In the genomic region with DNA sequence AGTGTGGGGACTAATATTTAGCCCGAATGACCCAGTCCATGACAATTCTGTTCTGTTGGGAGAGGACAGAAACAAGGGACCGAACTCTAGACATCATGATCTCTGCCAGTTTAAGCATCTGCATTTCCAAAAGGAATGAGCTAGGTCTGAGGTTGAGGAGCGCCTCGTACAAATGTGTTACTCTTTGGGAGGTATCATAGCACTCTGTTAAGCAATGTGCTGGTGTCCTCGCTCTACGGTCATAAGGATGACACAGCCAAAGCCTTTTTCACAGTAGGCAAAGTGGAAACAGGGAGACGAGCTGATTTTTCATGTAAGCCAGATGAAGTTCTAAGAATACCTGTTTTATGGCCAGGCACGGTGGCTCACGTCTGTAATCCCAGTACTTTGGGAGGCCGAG, we compare ENCODE assay signal across 1 cellular context.
TF ChIP-seq lines count a peak whose summit lies in the region.

No MANE protein-coding gene starts in this region.

TF ChIP-seq in GM23338, 12 proteins besides CTCF, POLR2A, EP300 and RAD21:
- TF ChIP-seq, protein P1, sequence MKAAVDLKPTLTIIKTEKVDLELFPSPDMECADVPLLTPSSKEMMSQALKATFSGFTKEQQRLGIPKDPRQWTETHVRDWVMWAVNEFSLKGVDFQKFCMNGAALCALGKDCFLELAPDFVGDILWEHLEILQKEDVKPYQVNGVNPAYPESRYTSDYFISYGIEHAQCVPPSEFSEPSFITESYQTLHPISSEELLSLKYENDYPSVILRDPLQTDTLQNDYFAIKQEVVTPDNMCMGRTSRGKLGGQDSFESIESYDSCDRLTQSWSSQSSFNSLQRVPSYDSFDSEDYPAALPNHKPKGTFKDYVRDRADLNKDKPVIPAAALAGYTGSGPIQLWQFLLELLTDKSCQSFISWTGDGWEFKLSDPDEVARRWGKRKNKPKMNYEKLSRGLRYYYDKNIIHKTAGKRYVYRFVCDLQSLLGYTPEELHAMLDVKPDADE (IDR thresholded peaks at IDR 0.05) = no peak
- TF ChIP-seq ZNF114 (CRISPR knock-in tag; IDR thresholded peaks at IDR 0.05) (no peak), STAT1 (IDR thresholded peaks at IDR 0.05; ENCODE audit: unreplicated experiment) (no peak), CREB1 (CRISPR knock-in tag; IDR thresholded peaks at IDR 0.05; ENCODE audit: low read depth) (no peak), EZH2phosphoT487 (IDR thresholded peaks at IDR 0.05; ENCODE audit: unreplicated experiment) (no peak), JUNB (IDR thresholded peaks at IDR 0.05; ENCODE audit: unreplicated experiment) (no peak), NANOG (IDR thresholded peaks at IDR 0.05; ENCODE audit: borderline replicate concordance) (no peak), POLR2AphosphoS5 (IDR thresholded peaks at IDR 0.05; ENCODE audit: low read depth) (no peak), EZH2 (IDR thresholded peaks at IDR 0.05; ENCODE audit: low read depth, unreplicated experiment) (no peak), ZNF331 (CRISPR knock-in tag; IDR thresholded peaks at IDR 0.05; ENCODE audit: low read depth) (no peak)
- TF ChIP-seq, protein P2, sequence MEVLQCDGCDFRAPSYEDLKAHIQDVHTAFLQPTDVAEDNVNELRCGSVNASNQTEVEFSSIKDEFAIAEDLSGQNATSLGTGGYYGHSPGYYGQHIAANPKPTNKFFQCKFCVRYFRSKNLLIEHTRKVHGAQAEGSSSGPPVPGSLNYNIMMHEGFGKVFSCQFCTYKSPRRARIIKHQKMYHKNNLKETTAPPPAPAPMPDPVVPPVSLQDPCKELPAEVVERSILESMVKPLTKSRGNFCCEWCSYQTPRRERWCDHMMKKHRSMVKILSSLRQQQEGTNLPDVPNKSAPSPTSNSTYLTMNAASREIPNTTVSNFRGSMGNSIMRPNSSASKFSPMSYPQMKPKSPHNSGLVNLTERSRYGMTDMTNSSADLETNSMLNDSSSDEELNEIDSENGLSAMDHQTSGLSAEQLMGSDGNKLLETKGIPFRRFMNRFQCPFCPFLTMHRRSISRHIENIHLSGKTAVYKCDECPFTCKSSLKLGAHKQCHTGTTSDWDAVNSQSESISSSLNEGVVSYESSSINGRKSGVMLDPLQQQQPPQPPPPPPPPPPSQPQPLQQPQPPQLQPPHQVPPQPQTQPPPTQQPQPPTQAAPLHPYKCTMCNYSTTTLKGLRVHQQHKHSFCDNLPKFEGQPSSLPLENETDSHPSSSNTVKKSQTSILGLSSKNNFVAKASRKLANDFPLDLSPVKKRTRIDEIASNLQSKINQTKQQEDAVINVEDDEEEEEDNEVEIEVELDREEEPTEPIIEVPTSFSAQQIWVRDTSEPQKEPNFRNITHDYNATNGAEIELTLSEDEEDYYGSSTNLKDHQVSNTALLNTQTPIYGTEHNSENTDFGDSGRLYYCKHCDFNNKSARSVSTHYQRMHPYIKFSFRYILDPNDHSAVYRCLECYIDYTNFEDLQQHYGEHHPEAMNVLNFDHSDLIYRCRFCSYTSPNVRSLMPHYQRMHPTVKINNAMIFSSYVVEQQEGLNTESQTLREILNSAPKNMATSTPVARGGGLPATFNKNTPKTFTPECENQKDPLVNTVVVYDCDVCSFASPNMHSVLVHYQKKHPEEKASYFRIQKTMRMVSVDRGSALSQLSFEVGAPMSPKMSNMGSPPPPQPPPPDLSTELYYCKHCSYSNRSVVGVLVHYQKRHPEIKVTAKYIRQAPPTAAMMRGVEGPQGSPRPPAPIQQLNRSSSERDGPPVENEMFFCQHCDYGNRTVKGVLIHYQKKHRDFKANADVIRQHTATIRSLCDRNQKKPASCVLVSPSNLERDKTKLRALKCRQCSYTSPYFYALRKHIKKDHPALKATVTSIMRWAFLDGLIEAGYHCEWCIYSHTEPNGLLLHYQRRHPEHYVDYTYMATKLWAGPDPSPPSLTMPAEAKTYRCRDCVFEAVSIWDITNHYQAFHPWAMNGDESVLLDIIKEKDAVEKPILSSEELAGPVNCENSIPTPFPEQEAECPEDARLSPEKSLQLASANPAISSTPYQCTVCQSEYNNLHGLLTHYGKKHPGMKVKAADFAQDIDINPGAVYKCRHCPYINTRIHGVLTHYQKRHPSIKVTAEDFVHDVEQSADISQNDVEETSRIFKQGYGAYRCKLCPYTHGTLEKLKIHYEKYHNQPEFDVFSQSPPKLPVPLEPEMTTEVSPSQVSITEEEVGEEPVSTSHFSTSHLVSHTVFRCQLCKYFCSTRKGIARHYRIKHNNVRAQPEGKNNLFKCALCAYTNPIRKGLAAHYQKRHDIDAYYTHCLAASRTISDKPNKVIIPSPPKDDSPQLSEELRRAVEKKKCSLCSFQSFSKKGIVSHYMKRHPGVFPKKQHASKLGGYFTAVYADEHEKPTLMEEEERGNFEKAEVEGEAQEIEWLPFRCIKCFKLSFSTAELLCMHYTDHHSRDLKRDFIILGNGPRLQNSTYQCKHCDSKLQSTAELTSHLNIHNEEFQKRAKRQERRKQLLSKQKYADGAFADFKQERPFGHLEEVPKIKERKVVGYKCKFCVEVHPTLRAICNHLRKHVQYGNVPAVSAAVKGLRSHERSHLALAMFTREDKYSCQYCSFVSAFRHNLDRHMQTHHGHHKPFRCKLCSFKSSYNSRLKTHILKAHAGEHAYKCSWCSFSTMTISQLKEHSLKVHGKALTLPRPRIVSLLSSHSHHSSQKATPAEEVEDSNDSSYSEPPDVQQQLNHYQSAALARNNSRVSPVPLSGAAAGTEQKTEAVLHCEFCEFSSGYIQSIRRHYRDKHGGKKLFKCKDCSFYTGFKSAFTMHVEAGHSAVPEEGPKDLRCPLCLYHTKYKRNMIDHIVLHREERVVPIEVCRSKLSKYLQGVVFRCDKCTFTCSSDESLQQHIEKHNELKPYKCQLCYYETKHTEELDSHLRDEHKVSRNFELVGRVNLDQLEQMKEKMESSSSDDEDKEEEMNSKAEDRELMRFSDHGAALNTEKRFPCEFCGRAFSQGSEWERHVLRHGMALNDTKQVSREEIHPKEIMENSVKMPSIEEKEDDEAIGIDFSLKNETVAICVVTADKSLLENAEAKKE (CRISPR knock-in tag; IDR thresholded peaks at IDR 0.05) = no peak
- TF ChIP-seq, protein P3, sequence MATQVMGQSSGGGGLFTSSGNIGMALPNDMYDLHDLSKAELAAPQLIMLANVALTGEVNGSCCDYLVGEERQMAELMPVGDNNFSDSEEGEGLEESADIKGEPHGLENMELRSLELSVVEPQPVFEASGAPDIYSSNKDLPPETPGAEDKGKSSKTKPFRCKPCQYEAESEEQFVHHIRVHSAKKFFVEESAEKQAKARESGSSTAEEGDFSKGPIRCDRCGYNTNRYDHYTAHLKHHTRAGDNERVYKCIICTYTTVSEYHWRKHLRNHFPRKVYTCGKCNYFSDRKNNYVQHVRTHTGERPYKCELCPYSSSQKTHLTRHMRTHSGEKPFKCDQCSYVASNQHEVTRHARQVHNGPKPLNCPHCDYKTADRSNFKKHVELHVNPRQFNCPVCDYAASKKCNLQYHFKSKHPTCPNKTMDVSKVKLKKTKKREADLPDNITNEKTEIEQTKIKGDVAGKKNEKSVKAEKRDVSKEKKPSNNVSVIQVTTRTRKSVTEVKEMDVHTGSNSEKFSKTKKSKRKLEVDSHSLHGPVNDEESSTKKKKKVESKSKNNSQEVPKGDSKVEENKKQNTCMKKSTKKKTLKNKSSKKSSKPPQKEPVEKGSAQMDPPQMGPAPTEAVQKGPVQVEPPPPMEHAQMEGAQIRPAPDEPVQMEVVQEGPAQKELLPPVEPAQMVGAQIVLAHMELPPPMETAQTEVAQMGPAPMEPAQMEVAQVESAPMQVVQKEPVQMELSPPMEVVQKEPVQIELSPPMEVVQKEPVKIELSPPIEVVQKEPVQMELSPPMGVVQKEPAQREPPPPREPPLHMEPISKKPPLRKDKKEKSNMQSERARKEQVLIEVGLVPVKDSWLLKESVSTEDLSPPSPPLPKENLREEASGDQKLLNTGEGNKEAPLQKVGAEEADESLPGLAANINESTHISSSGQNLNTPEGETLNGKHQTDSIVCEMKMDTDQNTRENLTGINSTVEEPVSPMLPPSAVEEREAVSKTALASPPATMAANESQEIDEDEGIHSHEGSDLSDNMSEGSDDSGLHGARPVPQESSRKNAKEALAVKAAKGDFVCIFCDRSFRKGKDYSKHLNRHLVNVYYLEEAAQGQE (IDR thresholded peaks at IDR 0.05; ENCODE audit: unreplicated experiment) = no peak
